In the genomic region with DNA sequence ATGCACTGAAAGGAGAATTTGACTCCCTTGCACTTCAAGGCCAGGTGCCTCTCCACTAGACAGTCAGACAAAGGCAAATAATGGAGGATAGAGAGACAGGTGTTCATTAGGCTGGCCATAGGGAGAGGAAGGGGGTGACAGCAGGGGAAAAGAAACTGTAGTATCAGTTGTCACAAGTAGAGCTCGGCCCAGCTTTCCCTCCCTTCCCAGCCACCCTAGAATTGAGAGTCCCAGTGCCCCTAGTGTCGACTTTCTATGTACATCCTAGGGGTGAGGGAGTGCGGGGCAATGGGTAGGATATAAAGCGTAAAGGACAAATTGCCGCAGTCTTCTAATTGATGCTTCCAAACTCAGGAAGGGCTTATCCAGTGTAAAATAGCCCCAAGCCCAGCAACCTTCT, we compare ENCODE assay signal across 2 cellular contexts.
TF ChIP-seq lines count a peak whose summit lies in the region.

No MANE protein-coding gene starts in this region.

TF ChIP-seq in IMR-90, 13 proteins besides CTCF, POLR2A, EP300 and RAD21:
- TF ChIP-seq ELK1 (IDR thresholded peaks at IDR 0.05; ENCODE audit: borderline replicate concordance, low read depth, low read length) (no peak), NFE2L2 (IDR thresholded peaks at IDR 0.05; ENCODE audit: low read depth, low read length) (no peak), CHD1 (IDR thresholded peaks at IDR 0.05; ENCODE audit: low read depth, low read length) (no peak), MAZ (IDR thresholded peaks at IDR 0.05; ENCODE audit: borderline replicate concordance, low read depth, low read length) (no peak), FOS (IDR thresholded peaks at IDR 0.05; ENCODE audit: low read depth, low read length) (no peak), MXI1 (IDR thresholded peaks at IDR 0.05; ENCODE audit: borderline replicate concordance, low read depth, low read length) (no peak), MAFK (IDR thresholded peaks at IDR 0.05; ENCODE audit: low read depth, low read length) (no peak), RFX5 (IDR thresholded peaks at IDR 0.05; ENCODE audit: low read depth, low read length) (no peak), RCOR1 (IDR thresholded peaks at IDR 0.05; ENCODE audit: insufficient replicate concordance, low read length) (no peak), BHLHE40 (IDR thresholded peaks at IDR 0.05; ENCODE audit: low read depth, low read length) (no peak), CEBPB (IDR thresholded peaks at IDR 0.05; ENCODE audit: low read depth, low read length) (no peak)
- TF ChIP-seq, protein P1, sequence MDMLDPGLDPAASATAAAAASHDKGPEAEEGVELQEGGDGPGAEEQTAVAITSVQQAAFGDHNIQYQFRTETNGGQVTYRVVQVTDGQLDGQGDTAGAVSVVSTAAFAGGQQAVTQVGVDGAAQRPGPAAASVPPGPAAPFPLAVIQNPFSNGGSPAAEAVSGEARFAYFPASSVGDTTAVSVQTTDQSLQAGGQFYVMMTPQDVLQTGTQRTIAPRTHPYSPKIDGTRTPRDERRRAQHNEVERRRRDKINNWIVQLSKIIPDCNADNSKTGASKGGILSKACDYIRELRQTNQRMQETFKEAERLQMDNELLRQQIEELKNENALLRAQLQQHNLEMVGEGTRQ (IDR thresholded peaks at IDR 0.05; ENCODE audit: low read depth, low read length): no peak
TF ChIP-seq in IMR-90: peak in this region for 0.

TF ChIP-seq in K562, 482 proteins besides CTCF, POLR2A, EP300 and RAD21:
- TF ChIP-seq ARHGAP35 (IDR thresholded peaks at IDR 0.05; ENCODE audit: partially characterized antibody) (no peak), DMBX1 (CRISPR knock-in tag; IDR thresholded peaks at IDR 0.05; ENCODE audit: borderline replicate concordance) (no peak), TEAD4 (IDR thresholded peaks at IDR 0.05; ENCODE audit: low read length) (no peak), TEAD4 (CRISPR knock-in tag; IDR thresholded peaks at IDR 0.05; ENCODE audit: borderline replicate concordance) (no peak), POLR2AphosphoS2 (IDR thresholded peaks at IDR 0.05; ENCODE audit: low read length) (no peak), RNF2 (IDR thresholded peaks at IDR 0.05) (no peak), MTA2 (IDR thresholded peaks at IDR 0.05; ENCODE audit: low read depth) (no peak), KLF16 (IDR thresholded peaks at IDR 0.05) (no peak), RBM25 (IDR thresholded peaks at IDR 0.05; ENCODE audit: low read depth, low read length, severe bottlenecking) (no peak), ZNF644 (tag; IDR thresholded peaks at IDR 0.05; ENCODE audit: low read depth) (no peak), RCOR1 (IDR thresholded peaks at IDR 0.05; ENCODE audit: borderline replicate concordance in 1 of 2, low read depth in 2 of 2, low read length in 2 of 2) (no peak), EHMT2 (IDR thresholded peaks at IDR 0.05) (no peak), ELK1 (CRISPR knock-in tag; IDR thresholded peaks at IDR 0.05) (no peak), NFIC (IDR thresholded peaks at IDR 0.05) (no peak), FOXP4 (CRISPR knock-in tag; IDR thresholded peaks at IDR 0.05; ENCODE audit: borderline replicate concordance) (no peak), BCLAF1 (IDR thresholded peaks at IDR 0.05; ENCODE audit: borderline replicate concordance in 1 of 2, control insufficient read depth in 1 of 2, low read depth in 2 of 2, low read length in 1 of 2) (no peak)
- TF ChIP-seq, protein P2, sequence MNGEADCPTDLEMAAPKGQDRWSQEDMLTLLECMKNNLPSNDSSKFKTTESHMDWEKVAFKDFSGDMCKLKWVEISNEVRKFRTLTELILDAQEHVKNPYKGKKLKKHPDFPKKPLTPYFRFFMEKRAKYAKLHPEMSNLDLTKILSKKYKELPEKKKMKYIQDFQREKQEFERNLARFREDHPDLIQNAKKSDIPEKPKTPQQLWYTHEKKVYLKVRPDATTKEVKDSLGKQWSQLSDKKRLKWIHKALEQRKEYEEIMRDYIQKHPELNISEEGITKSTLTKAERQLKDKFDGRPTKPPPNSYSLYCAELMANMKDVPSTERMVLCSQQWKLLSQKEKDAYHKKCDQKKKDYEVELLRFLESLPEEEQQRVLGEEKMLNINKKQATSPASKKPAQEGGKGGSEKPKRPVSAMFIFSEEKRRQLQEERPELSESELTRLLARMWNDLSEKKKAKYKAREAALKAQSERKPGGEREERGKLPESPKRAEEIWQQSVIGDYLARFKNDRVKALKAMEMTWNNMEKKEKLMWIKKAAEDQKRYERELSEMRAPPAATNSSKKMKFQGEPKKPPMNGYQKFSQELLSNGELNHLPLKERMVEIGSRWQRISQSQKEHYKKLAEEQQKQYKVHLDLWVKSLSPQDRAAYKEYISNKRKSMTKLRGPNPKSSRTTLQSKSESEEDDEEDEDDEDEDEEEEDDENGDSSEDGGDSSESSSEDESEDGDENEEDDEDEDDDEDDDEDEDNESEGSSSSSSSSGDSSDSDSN (IDR thresholded peaks at IDR 0.05; ENCODE audit: borderline replicate concordance in 1 of 2, low read depth in 2 of 2, low read length in 2 of 2): no peak
- TF ChIP-seq, protein P3, sequence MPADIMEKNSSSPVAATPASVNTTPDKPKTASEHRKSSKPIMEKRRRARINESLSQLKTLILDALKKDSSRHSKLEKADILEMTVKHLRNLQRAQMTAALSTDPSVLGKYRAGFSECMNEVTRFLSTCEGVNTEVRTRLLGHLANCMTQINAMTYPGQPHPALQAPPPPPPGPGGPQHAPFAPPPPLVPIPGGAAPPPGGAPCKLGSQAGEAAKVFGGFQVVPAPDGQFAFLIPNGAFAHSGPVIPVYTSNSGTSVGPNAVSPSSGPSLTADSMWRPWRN (IDR thresholded peaks at IDR 0.05; ENCODE audit: low read depth): no peak
- TF ChIP-seq, protein P4, sequence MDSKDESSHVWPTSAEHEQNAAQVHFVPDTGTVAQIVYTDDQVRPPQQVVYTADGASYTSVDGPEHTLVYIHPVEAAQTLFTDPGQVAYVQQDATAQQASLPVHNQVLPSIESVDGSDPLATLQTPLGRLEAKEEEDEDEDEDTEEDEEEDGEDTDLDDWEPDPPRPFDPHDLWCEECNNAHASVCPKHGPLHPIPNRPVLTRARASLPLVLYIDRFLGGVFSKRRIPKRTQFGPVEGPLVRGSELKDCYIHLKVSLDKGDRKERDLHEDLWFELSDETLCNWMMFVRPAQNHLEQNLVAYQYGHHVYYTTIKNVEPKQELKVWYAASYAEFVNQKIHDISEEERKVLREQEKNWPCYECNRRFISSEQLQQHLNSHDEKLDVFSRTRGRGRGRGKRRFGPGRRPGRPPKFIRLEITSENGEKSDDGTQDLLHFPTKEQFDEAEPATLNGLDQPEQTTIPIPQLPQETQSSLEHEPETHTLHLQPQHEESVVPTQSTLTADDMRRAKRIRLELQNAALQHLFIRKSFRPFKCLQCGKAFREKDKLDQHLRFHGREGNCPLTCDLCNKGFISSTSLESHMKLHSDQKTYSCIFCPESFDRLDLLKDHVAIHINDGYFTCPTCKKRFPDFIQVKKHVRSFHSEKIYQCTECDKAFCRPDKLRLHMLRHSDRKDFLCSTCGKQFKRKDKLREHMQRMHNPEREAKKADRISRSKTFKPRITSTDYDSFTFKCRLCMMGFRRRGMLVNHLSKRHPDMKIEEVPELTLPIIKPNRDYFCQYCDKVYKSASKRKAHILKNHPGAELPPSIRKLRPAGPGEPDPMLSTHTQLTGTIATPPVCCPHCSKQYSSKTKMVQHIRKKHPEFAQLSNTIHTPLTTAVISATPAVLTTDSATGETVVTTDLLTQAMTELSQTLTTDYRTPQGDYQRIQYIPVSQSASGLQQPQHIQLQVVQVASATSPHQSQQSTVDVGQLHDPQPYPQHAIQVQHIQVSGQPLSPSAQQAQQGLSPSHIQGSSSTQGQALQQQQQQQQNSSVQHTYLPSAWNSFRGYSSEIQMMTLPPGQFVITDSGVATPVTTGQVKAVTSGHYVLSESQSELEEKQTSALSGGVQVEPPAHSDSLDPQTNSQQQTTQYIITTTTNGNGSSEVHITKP (IDR thresholded peaks at IDR 0.05; ENCODE audit: partially characterized antibody): no peak
- TF ChIP-seq, protein P5, sequence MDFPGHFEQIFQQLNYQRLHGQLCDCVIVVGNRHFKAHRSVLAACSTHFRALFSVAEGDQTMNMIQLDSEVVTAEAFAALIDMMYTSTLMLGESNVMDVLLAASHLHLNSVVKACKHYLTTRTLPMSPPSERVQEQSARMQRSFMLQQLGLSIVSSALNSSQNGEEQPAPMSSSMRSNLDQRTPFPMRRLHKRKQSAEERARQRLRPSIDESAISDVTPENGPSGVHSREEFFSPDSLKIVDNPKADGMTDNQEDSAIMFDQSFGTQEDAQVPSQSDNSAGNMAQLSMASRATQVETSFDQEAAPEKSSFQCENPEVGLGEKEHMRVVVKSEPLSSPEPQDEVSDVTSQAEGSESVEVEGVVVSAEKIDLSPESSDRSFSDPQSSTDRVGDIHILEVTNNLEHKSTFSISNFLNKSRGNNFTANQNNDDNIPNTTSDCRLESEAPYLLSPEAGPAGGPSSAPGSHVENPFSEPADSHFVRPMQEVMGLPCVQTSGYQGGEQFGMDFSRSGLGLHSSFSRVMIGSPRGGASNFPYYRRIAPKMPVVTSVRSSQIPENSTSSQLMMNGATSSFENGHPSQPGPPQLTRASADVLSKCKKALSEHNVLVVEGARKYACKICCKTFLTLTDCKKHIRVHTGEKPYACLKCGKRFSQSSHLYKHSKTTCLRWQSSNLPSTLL (IDR thresholded peaks at IDR 0.05): no peak
- TF ChIP-seq, protein P6, sequence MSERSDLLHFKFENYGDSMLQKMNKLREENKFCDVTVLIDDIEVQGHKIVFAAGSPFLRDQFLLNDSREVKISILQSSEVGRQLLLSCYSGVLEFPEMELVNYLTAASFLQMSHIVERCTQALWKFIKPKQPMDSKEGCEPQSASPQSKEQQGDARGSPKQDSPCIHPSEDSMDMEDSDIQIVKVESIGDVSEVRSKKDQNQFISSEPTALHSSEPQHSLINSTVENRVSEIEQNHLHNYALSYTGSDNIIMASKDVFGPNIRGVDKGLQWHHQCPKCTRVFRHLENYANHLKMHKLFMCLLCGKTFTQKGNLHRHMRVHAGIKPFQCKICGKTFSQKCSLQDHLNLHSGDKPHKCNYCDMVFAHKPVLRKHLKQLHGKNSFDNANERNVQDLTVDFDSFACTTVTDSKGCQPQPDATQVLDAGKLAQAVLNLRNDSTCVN (CRISPR knock-in tag; IDR thresholded peaks at IDR 0.05): no peak
TF ChIP-seq in K562: peak in this region for 0.
